In genomic region chr2:24586955-24587354, GRCh38 we compare ENCODE assay signal across 9 cellular contexts.
A peak's percentile ranks its signal among the peaks of the same experiment; 100 is the strongest.
DNase-seq lines count a peak whose midpoint lies in the region; ATAC-seq and TF ChIP-seq lines count a peak whose summit lies in the region.
"Had no signal": no experiment of that assay in that cellular context is flagged by ENCODE, and none has a peak within 500 bp of the region (broad histone marks: within the 10 kb centered on the region; RNA-seq: fewer than 3 reads in every experiment).

No MANE protein-coding gene starts in this region.

- TF ChIP-seq CTCF in MCF 10A (IDR thresholded peaks at IDR 0.05; ENCODE audit: unreplicated experiment): no peak

- no peaks in the 10 kb centered on the region for H3K9me3 Mint-ChIP-seq in MCF 10A (ENCODE audit: unreplicated experiment)

- DNase-seq in activated T-cell treated with anti-CD3 and anti-CD28 coated beads for 24 hours (ENCODE audit: low read depth) (peak; percentile 29), activated T-cell treated with anti-CD3 and anti-CD28 coated beads for 4 hours (no peak), NCI-H510A treated with DMSO at 0.1 percent for 48 hours (lab: John Stamatoyannopoulos, UW) (no peak), MCF 10A (ENCODE audit: unreplicated experiment) (no peak)
- DNase-seq in stimulated activated CD8-positive, alpha-beta memory T cell treated with anti-CD3 and anti-CD28 coated beads, Interleukin-4, amount 100 ng/mL, for 24 hours (ENCODE audit: low read depth): peak; percentile 15
- DNase-seq: NCI-H1694 treated with DMSO at 0.1 percent for 48 hours had no signal

- no TSS peak for BruUV-seq in MCF 10A (replicated peaks; lab: Mats Ljungman, UMichigan)

- no peaks in the 10 kb centered on the region for H3K27me3 Mint-ChIP-seq in MCF 10A (ENCODE audit: insufficient read depth, unreplicated experiment)

- H3K27ac Mint-ChIP-seq in MCF 10A (ENCODE audit: low read depth, unreplicated experiment): no peak overlapping the region

- intact Hi-C loops in MCF 10A (cut with micrococcal nuclease): no loop called here

- CTCF ChIA-PET in MCF 10A (lab: Yijun Ruan, JAX): interaction anchor here (1.1 kb wide), 1 partner anchor 127 kb away, joined by 4 read pairs; no protein-coding TSS in a partner anchor

- no peak overlapping the region for H3K4me3 Mint-ChIP-seq in MCF 10A (ENCODE audit: unreplicated experiment)

- no peaks in the 10 kb centered on the region for H3K4me1 Mint-ChIP-seq in MCF 10A (ENCODE audit: insufficient read depth, unreplicated experiment)

- POLR2A ChIA-PET in MCF 10A (lab: Yijun Ruan, JAX): interaction anchor here (0.6 kb wide), 1 partner anchor 767 kb away, joined by 3 read pairs; no protein-coding TSS in a partner anchor

- peaks cover 4% of the 10 kb centered on the region for H3K36me3 Mint-ChIP-seq in MCF 10A (ENCODE audit: insufficient read depth, unreplicated experiment)

- ATAC-seq in GM21723 (IDR thresholded peaks at IDR 0.05; ENCODE audit: unreplicated experiment): peak; percentile 74
- ATAC-seq in HG03442 (IDR thresholded peaks at IDR 0.05; ENCODE audit: unreplicated experiment): peak; percentile 68
- no peak for ATAC-seq in HG02938 (IDR thresholded peaks at IDR 0.05; ENCODE audit: unreplicated experiment)

Comparison
In these comparisons a context has a peak if more than half of its experiments do, and no peak if none do; other contexts are left out.
1. DNase-seq: peak in activated T-cell treated with anti-CD3 and anti-CD28 coated beads for 24 hours (single experiment) and stimulated activated CD8-positive, alpha-beta memory T cell treated with anti-CD3 and anti-CD28 coated beads, Interleukin-4, amount 100 ng/mL, for 24 hours (single experiment); none in activated T-cell treated with anti-CD3 and anti-CD28 coated beads for 4 hours (single experiment), NCI-H510A treated with DMSO at 0.1 percent for 48 hours (single experiment) and MCF 10A (single experiment).